10 cellular contexts compared by ENCODE assay signal in genomic region chr12:54229624-54230212, GRCh38. TPM values are rescaled to one million over a fixed set of nuclear protein-coding genes. Genes with fewer than 3 reads are reported as not detected.
DNase-seq lines count a peak whose midpoint lies in the region; ATAC-seq, FAIRE-seq and TF ChIP-seq lines count a peak whose summit lies in the region.
"Had no signal": no experiment of that assay in that cellular context is flagged by ENCODE, and none has a peak within 500 bp of the region (broad histone marks: within the 10 kb centered on the region; RNA-seq: fewer than 3 reads in every experiment).

No MANE protein-coding gene starts in this region.

- H3K36me3 ChIP-seq in duodenal mucosa (ENCODE audit: control insufficient read depth in 1 of 2, insufficient read depth in 2 of 2, low read length in 2 of 2) (no peaks in the 10 kb centered on the region), muscle layer of duodenum (ENCODE audit: control insufficient read depth in 1 of 2, insufficient read depth in 2 of 2, low read length in 2 of 2) (peaks cover 0 to 4% of the 10 kb centered on the region in 2 donors)
- H3K36me3 ChIP-seq: prostate gland had no signal

- H3K9me3 ChIP-seq in A549, result no peaks in the 10 kb centered on the region
- H3K9me3 ChIP-seq in duodenal mucosa (ENCODE audit: control insufficient read depth in 1 of 2, low read length in 2 of 2), result no peaks in the 10 kb centered on the region
- H3K9me3 ChIP-seq in muscle layer of duodenum (ENCODE audit: control insufficient read depth in 1 of 2, low read length in 2 of 2), result no peaks in the 10 kb centered on the region
- H3K9me3 ChIP-seq: prostate gland had no signal

- CTCF ChIA-PET in A549 (lab: Yijun Ruan, JAX), result interaction anchor here (0.6 to 7.2 kb wide), 10 partner anchors 10 to 1849 kb away, joined by 3 to 64 read pairs (median 4); partner anchors contain the start of gene HOXC10

- ATAC-seq in A549 (peak; percentile 76 to 82), HG03039 (IDR thresholded peaks at IDR 0.05; ENCODE audit: unreplicated experiment) (no peak), GM18520 (IDR thresholded peaks at IDR 0.05; ENCODE audit: unreplicated experiment) (no peak), HG02642 (IDR thresholded peaks at IDR 0.05; ENCODE audit: poor library complexity, unreplicated experiment) (no peak)

- no peak for TF ChIP-seq POLR2A in A549 (IDR thresholded peaks at IDR 0.05; ENCODE audit: low read length)

- no peak overlapping the region for H3K4me3 ChIP-seq in A549
- H3K4me3 ChIP-seq in duodenal mucosa (ENCODE audit: low read depth in 1 of 2, low read length in 2 of 2), result no peak overlapping the region
- H3K4me3 ChIP-seq in muscle layer of duodenum (ENCODE audit: low read depth in 1 of 2, low read length in 2 of 2), result no peak overlapping the region
- H3K4me3 ChIP-seq: prostate gland had no signal

- H3K27me3 ChIP-seq in duodenal mucosa (ENCODE audit: control insufficient read depth in 1 of 2, insufficient read depth in 2 of 2, low read length in 2 of 2) (peaks cover 0 to 5% of the 10 kb centered on the region in 2 donors), muscle layer of duodenum (ENCODE audit: low read depth, low read length) (no peaks in the 10 kb centered on the region)

- WGBS in A549 (ENCODE audit: missing lambda C conversion rate), result 54% methylated on average over 4 of the region's 4 CpGs

- no peak for TF ChIP-seq RAD21 in A549 (conservative IDR thresholded peaks at IDR 0.05 in 1 of 2, IDR thresholded peaks at IDR 0.05 in 1 of 2)

- peak overlapping the region; percentile 30 to 69; a peak in 4 of 6 replicates for H3K27ac ChIP-seq in A549
- peak overlapping the region; percentile 30 for H3K27ac ChIP-seq in duodenal mucosa (ENCODE audit: low read depth, low read length)
- peak overlapping the region; percentile 43 for H3K27ac ChIP-seq in muscle layer of duodenum (ENCODE audit: low read length)

- TF ChIP-seq EP300 in A549 (IDR thresholded peaks at IDR 0.05), result no peak

- peak overlapping the region; percentile 53 for H3K4me2 ChIP-seq in A549

- POLR2A ChIA-PET in A549 (lab: Yijun Ruan, JAX), result interaction anchor here (0.7 to 0.8 kb wide), 3 partner anchors 50 to 143 kb away, joined by 3 to 8 read pairs (median 7); partner anchors contain the start of genes CBX5 and HNRNPA1

- H3K4me1 ChIP-seq in A549, result peaks cover 22% of the 10 kb centered on the region
- H3K4me1 ChIP-seq in duodenal mucosa (ENCODE audit: control insufficient read depth in 1 of 2, insufficient read depth in 2 of 2, low read length in 2 of 2), result no peaks in the 10 kb centered on the region
- H3K4me1 ChIP-seq in muscle layer of duodenum (ENCODE audit: control insufficient read depth in 1 of 2, insufficient read depth in 2 of 2, low read length in 2 of 2), result peaks cover 0 to 12% of the 10 kb centered on the region in 2 donors

- DNase-seq in A549 (ENCODE audit: low read depth in 1 of 2, low spot score in 1 of 2) (peak; percentile 51 to 66), LoVo (ENCODE audit: low spot score) (peak; percentile 51)
- no peak for DNase-seq in stimulated activated CD4-positive, alpha-beta T cell treated with anti-CD3 and anti-CD28 coated beads, Interleukin-2, amount 100 ng/mL, for 24 hours
- DNase-seq: cerebellar nuclear complex had no signal

- H3K9ac ChIP-seq in duodenal mucosa (ENCODE audit: low read depth in 1 of 2, low read length in 2 of 2), result no peak overlapping the region

- TF ChIP-seq CTCF in A549 (IDR thresholded peaks at IDR 0.05), result no peak

- FAIRE-seq in A549 (lab: Jason Lieb, UNC), result no peak

TF ChIP-seq in A549, 52 proteins besides CTCF, POLR2A, EP300 and RAD21:
- TF ChIP-seq CEBPB (IDR thresholded peaks at IDR 0.05), result peak in 1 of 2 experiments; percentile 37; a peak in 1 of 4 replicates
- TF ChIP-seq FOSL2 (IDR thresholded peaks at IDR 0.05), result no peak
- peak; percentile 50 for TF ChIP-seq FOSL2 (CRISPR knock-in tag; IDR thresholded peaks at IDR 0.05)
- TF ChIP-seq USF2 (IDR thresholded peaks at IDR 0.05), result no peak
- no peak for TF ChIP-seq ELK1 (IDR thresholded peaks at IDR 0.05; ENCODE audit: low read depth, low read length)
- TF ChIP-seq MAZ (IDR thresholded peaks at IDR 0.05; ENCODE audit: borderline replicate concordance, low read depth, low read length), result no peak
- TF ChIP-seq ZSCAN20 (CRISPR knock-in tag; IDR thresholded peaks at IDR 0.05), result no peak
- TF ChIP-seq, protein P1, sequence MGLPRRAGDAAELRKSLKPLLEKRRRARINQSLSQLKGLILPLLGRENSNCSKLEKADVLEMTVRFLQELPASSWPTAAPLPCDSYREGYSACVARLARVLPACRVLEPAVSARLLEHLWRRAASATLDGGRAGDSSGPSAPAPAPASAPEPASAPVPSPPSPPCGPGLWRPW (IDR thresholded peaks at IDR 0.05), result no peak
- no peak for TF ChIP-seq SMC3 (IDR thresholded peaks at IDR 0.05)
- TF ChIP-seq HOXB5 (CRISPR knock-in tag; IDR thresholded peaks at IDR 0.05), result no peak
- TF ChIP-seq TP53 (CRISPR knock-in tag; IDR thresholded peaks at IDR 0.05), result no peak
- TF ChIP-seq JUN (IDR thresholded peaks at IDR 0.05), result no peak
TF ChIP-seq in A549: peak in this region for 2.

RNA-seq across cellular contexts. Expression of gene SMUG1, which starts 40.9 kb away (rescaled TPM):
- polyA plus RNA-seq in A549 (2011; rRNA removed) (34.8 and 40.7 TPM in 2 replicates), A549 (2017; fragmentation: RNase III; extraction: RNeasy Plus Mini Kit Qiagen cat#74134 plus additional on column Dnase treatment) (27.6 to 32.5 TPM (median 30.9 TPM) in 3 replicates)
- 42.2 and 49.4 TPM in 2 replicates for polyA plus RNA-seq in A549 (2012; cell fraction: cytosol; rRNA removed)
- 40.3 and 42.2 TPM in 2 replicates for polyA plus RNA-seq in A549 (2012; cell fraction: nucleus; rRNA removed)
- polyA minus RNA-seq in A549 (2011; rRNA and poly(A)+ RNA removed), result 40.1 and 41.6 TPM in 2 replicates

RNA-seq across cellular contexts. Expression of gene CBX5, which starts 50.2 kb away (rescaled TPM):
- polyA plus RNA-seq in A549 (2011; rRNA removed) (115 and 129 TPM in 2 replicates), A549 (2017; fragmentation: RNase III; extraction: RNeasy Plus Mini Kit Qiagen cat#74134 plus additional on column Dnase treatment) (38.8 to 39.5 TPM (median 39.5 TPM) in 3 replicates)
- polyA plus RNA-seq in A549 (2012; cell fraction: cytosol; rRNA removed), result 16.4 and 19.6 TPM in 2 replicates
- 7.9 and 14.3 TPM in 2 replicates for polyA plus RNA-seq in A549 (2012; cell fraction: nucleus; rRNA removed)
- 125 and 142 TPM in 2 replicates for polyA minus RNA-seq in A549 (2011; rRNA and poly(A)+ RNA removed)

RNA-seq across cellular contexts. Expression of gene HNRNPA1, which starts 50.8 kb away (rescaled TPM):
- polyA plus RNA-seq in A549 (2011; rRNA removed) (622 and 880 TPM in 2 replicates), A549 (2017; fragmentation: RNase III; extraction: RNeasy Plus Mini Kit Qiagen cat#74134 plus additional on column Dnase treatment) (1,469 to 1,640 TPM (median 1,479 TPM) in 3 replicates)
- 676 and 739 TPM in 2 replicates for polyA plus RNA-seq in A549 (2012; cell fraction: cytosol; rRNA removed)
- 280 and 503 TPM in 2 replicates for polyA plus RNA-seq in A549 (2012; cell fraction: nucleus; rRNA removed)
- polyA minus RNA-seq in A549 (2011; rRNA and poly(A)+ RNA removed), result 458 and 595 TPM in 2 replicates

Comparison
In these comparisons a context has a peak if more than half of its experiments do, and no peak if none do; other contexts are left out.
1. ATAC-seq: peak in A549 (2 of 2); none in HG03039 (single experiment), GM18520 (single experiment) and HG02642 (single experiment).
2. DNase-seq: peak in A549 (2 of 2) and LoVo (single experiment); none in stimulated activated CD4-positive, alpha-beta T cell treated with anti-CD3 and anti-CD28 coated beads, Interleukin-2, amount 100 ng/mL, for 24 hours (0 of 2).
3. Peak in every context shown above with its lines, with median percentiles within 50 percentile points of each other: H3K27ac ChIP-seq.